In the genomic region with DNA sequence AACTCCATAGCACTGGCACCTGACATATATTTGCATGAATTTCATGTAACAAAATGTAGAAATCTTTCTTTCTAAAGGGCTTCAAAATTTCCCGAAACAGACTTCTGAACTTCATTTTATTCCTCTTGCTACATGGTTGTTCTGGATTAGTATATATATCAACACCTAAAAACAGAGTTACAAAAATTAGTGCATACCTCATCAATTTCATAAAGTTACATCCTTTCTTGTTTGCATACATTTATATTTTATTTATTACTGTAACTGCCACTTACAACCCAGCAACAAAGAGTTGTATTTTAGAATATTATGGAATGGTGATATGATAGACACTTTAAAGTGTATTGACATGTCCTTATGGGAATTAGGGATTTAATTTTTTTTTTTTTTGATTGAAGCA, we compare ENCODE assay signal across 1 cellular context.
TF ChIP-seq lines count a peak whose summit lies in the region.

No MANE protein-coding gene starts in this region.

TF ChIP-seq in WTC11, 78 proteins besides CTCF, POLR2A, EP300 and RAD21 (continued from another document):
- TF ChIP-seq, protein P1, sequence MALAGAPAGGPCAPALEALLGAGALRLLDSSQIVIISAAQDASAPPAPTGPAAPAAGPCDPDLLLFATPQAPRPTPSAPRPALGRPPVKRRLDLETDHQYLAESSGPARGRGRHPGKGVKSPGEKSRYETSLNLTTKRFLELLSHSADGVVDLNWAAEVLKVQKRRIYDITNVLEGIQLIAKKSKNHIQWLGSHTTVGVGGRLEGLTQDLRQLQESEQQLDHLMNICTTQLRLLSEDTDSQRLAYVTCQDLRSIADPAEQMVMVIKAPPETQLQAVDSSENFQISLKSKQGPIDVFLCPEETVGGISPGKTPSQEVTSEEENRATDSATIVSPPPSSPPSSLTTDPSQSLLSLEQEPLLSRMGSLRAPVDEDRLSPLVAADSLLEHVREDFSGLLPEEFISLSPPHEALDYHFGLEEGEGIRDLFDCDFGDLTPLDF (CRISPR knock-in tag; IDR thresholded peaks at IDR 0.05), result no peak
- TF ChIP-seq, protein P2, sequence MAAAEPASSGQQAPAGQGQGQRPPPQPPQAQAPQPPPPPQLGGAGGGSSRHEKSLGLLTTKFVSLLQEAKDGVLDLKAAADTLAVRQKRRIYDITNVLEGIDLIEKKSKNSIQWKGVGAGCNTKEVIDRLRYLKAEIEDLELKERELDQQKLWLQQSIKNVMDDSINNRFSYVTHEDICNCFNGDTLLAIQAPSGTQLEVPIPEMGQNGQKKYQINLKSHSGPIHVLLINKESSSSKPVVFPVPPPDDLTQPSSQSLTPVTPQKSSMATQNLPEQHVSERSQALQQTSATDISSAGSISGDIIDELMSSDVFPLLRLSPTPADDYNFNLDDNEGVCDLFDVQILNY (CRISPR knock-in tag; IDR thresholded peaks at IDR 0.05), result no peak
- TF ChIP-seq OVOL2 (CRISPR knock-in tag; IDR thresholded peaks at IDR 0.05; ENCODE audit: borderline replicate concordance), result no peak
- TF ChIP-seq GABPB1 (CRISPR knock-in tag; IDR thresholded peaks at IDR 0.05), result no peak
- TF ChIP-seq, protein P3, sequence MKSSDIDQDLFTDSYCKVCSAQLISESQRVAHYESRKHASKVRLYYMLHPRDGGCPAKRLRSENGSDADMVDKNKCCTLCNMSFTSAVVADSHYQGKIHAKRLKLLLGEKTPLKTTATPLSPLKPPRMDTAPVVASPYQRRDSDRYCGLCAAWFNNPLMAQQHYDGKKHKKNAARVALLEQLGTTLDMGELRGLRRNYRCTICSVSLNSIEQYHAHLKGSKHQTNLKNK (CRISPR knock-in tag; IDR thresholded peaks at IDR 0.05), result no peak
- no peak for TF ChIP-seq NFE2L1 (CRISPR knock-in tag; IDR thresholded peaks at IDR 0.05)
- TF ChIP-seq CBFB (CRISPR knock-in tag; IDR thresholded peaks at IDR 0.05; ENCODE audit: low read depth), result no peak
- TF ChIP-seq TEAD4 (CRISPR knock-in tag; IDR thresholded peaks at IDR 0.05), result no peak
- no peak for TF ChIP-seq SP1 (CRISPR knock-in tag; conservative IDR thresholded peaks at IDR 0.05)
- TF ChIP-seq, protein P4, sequence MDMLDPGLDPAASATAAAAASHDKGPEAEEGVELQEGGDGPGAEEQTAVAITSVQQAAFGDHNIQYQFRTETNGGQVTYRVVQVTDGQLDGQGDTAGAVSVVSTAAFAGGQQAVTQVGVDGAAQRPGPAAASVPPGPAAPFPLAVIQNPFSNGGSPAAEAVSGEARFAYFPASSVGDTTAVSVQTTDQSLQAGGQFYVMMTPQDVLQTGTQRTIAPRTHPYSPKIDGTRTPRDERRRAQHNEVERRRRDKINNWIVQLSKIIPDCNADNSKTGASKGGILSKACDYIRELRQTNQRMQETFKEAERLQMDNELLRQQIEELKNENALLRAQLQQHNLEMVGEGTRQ (CRISPR knock-in tag; IDR thresholded peaks at IDR 0.05), result no peak
- TF ChIP-seq KAT7 (CRISPR knock-in tag; IDR thresholded peaks at IDR 0.05; ENCODE audit: borderline replicate concordance), result no peak
- TF ChIP-seq, protein P5, sequence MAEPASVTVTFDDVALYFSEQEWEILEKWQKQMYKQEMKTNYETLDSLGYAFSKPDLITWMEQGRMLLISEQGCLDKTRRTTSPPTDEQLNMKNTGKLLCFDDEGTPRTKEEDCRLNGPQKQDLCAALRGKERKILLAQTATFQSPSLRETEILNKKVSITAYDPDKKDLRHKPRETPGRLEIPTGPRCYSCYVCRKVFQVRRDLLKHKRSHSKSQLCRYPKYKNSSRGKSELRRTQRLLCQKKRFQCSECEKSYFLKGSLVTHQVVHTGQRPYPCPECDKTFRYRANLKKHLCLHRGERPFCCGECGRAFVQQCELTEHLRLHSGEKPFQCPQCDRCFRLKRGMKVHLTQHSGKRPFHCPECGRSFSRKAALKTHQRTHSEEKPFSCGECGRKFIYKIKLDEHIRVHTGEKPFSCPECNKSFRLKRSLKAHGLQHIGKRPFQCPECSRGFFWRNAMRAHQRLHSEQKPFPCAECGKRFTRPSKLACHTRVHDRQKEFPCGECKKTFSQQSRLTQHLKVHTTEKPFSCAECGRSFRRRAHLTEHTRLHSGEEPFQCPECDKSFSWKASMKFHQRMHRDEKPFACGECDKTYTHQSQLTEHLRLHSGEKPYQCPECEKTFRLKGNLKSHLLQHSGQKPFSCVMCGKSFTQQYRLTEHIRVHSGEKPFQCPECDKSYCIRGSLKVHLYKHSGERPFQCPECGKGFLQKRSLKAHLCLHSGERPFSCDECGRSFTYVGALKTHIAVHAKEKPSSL (CRISPR knock-in tag; conservative IDR thresholded peaks at IDR 0.05), result no peak
- no peak for TF ChIP-seq CREM (CRISPR knock-in tag; IDR thresholded peaks at IDR 0.05)
- TF ChIP-seq MYBL2 (CRISPR knock-in tag; IDR thresholded peaks at IDR 0.05), result no peak
- TF ChIP-seq, protein P6, sequence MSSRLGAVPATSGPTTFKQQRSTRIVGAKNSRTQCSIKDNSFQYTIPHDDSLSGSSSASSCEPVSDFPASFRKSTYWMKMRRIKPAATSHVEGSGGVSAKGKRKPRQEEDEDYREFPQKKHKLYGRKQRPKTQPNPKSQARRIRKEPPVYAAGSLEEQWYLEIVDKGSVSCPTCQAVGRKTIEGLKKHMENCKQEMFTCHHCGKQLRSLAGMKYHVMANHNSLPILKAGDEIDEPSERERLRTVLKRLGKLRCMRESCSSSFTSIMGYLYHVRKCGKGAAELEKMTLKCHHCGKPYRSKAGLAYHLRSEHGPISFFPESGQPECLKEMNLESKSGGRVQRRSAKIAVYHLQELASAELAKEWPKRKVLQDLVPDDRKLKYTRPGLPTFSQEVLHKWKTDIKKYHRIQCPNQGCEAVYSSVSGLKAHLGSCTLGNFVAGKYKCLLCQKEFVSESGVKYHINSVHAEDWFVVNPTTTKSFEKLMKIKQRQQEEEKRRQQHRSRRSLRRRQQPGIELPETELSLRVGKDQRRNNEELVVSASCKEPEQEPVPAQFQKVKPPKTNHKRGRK (CRISPR knock-in tag; IDR thresholded peaks at IDR 0.05; ENCODE audit: borderline replicate concordance), result no peak
- TF ChIP-seq, protein P7, sequence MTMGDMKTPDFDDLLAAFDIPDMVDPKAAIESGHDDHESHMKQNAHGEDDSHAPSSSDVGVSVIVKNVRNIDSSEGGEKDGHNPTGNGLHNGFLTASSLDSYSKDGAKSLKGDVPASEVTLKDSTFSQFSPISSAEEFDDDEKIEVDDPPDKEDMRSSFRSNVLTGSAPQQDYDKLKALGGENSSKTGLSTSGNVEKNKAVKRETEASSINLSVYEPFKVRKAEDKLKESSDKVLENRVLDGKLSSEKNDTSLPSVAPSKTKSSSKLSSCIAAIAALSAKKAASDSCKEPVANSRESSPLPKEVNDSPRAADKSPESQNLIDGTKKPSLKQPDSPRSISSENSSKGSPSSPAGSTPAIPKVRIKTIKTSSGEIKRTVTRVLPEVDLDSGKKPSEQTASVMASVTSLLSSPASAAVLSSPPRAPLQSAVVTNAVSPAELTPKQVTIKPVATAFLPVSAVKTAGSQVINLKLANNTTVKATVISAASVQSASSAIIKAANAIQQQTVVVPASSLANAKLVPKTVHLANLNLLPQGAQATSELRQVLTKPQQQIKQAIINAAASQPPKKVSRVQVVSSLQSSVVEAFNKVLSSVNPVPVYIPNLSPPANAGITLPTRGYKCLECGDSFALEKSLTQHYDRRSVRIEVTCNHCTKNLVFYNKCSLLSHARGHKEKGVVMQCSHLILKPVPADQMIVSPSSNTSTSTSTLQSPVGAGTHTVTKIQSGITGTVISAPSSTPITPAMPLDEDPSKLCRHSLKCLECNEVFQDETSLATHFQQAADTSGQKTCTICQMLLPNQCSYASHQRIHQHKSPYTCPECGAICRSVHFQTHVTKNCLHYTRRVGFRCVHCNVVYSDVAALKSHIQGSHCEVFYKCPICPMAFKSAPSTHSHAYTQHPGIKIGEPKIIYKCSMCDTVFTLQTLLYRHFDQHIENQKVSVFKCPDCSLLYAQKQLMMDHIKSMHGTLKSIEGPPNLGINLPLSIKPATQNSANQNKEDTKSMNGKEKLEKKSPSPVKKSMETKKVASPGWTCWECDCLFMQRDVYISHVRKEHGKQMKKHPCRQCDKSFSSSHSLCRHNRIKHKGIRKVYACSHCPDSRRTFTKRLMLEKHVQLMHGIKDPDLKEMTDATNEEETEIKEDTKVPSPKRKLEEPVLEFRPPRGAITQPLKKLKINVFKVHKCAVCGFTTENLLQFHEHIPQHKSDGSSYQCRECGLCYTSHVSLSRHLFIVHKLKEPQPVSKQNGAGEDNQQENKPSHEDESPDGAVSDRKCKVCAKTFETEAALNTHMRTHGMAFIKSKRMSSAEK (CRISPR knock-in tag; IDR thresholded peaks at IDR 0.05; ENCODE audit: borderline replicate concordance), result no peak
- no peak for TF ChIP-seq RELA (CRISPR knock-in tag; IDR thresholded peaks at IDR 0.05; ENCODE audit: borderline replicate concordance)
- TF ChIP-seq RORB (CRISPR knock-in tag; IDR thresholded peaks at IDR 0.05), result no peak
